ENCODE assay signal across 10 cellular contexts in the genomic region with DNA sequence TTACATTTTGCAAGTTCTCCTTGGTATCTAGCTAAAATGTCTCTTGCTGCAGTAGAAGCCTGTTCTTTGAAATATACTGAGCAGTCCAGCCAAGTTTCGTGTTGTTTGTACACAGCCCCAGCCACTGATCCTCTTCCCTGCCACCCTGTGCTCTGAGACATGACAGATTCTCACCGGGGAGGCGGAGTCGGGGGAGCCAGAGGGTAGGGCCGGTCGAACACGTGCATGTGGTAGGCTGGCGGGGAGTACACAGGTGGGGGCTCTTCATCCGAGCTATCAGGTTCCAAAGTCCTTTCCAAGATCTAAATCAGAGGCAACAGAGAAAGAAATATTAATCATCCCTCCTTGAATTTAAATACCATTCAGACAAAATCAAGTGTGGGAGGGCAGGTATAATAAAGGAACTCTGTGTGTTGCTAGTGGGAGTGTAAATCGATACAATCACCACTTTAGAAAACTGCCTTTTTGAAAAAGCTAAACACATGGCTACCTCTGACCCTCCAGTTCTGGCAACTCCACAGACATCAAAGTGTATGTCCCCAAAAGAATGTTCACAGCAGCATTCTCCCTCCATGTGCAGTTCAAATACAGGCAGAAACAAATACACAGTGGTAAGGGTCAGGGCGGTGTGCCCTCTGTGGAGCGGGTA. TPM values are rescaled to one million over a fixed set of nuclear protein-coding genes. Genes with fewer than 3 reads are reported as not detected.
DNase-seq lines count a peak whose midpoint lies in the region; FAIRE-seq and TF ChIP-seq lines count a peak whose summit lies in the region.
"Had no signal": no experiment of that assay in that cellular context is flagged by ENCODE, and none has a peak within 500 bp of the region (broad histone marks: within the 10 kb centered on the region; RNA-seq: fewer than 3 reads in every experiment).

No MANE protein-coding gene starts in this region.

- H3K9ac ChIP-seq in SK-N-SH (peak overlapping the region; percentile 61), keratinocyte (ENCODE audit: control insufficient read depth, extremely low read depth, insufficient read depth, low read length) (peak overlapping the region; percentile 56), stomach smooth muscle (ENCODE audit: low read length in 2 of 2) (peak overlapping the region; percentile 13 to 52)

- 52% methylated on average over 12 of the region's 12 CpGs for WGBS in SK-N-SH (ENCODE audit: low lambda C conversion rate)

- H3K36me3 ChIP-seq in SK-N-SH (replicated peaks in 1 of 2; ENCODE audit: control insufficient read depth in 1 of 2, insufficient read depth in 2 of 2, low read length in 1 of 2) (peaks cover 9 to 18% of the 10 kb centered on the region in 2 experiments), keratinocyte (ENCODE audit: control insufficient read depth in 2 of 2, extremely low read depth in 1 of 2, insufficient read depth in 2 of 2, low read length in 2 of 2) (peaks cover 4 to 5% of the 10 kb centered on the region in 2 experiments), stomach smooth muscle (ENCODE audit: control insufficient read depth in 2 of 2, insufficient read depth in 2 of 2, low read length in 2 of 2) (peaks cover 13 to 29% of the 10 kb centered on the region in 2 donors)

- H4K20me1 ChIP-seq in SK-N-SH (ENCODE audit: insufficient read depth) (no peaks in the 10 kb centered on the region), keratinocyte (ENCODE audit: control insufficient read depth, extremely low read depth, insufficient read depth, low read length) (no peaks in the 10 kb centered on the region)

- H3K4me2 ChIP-seq in SK-N-SH (peak overlapping the region; percentile 53), keratinocyte (ENCODE audit: control insufficient read depth, extremely low read depth, insufficient read depth, low read depth, low read length) (peak overlapping the region; percentile 69)

- H2AFZ ChIP-seq in SK-N-SH (ENCODE audit: low read depth) = no peak overlapping the region
- no peak overlapping the region for H2AFZ ChIP-seq in keratinocyte (ENCODE audit: control insufficient read depth, low read length)

- peak; percentile 18 for DNase-seq in NCI-H510A treated with DMSO at 0.1 percent for 48 hours (lab: John Stamatoyannopoulos, UW)
- DNase-seq in NCI-H510A (lab: John Stamatoyannopoulos, UW) = no peak
- no peak for DNase-seq in SK-N-SH
- no peak for DNase-seq in keratinocyte (ENCODE audit: low read depth, low spot score)
- DNase-seq in T-helper 9 cell = no peak
- DNase-seq in activated CD4-positive, CD25-positive, alpha-beta regulatory T cell treated with anti-CD3 and anti-CD28 coated beads, Interleukin-2, amount 50 U/mL, for 72 hours = no peak
- no peak for DNase-seq in NCI-H1436 (lab: John Stamatoyannopoulos, UW)

- H3K27me3 ChIP-seq in SK-N-SH (ENCODE audit: insufficient read depth) (no peaks in the 10 kb centered on the region), keratinocyte (ENCODE audit: control insufficient read depth, extremely low read depth, insufficient read depth, low read length) (no peaks in the 10 kb centered on the region), stomach smooth muscle (ENCODE audit: control insufficient read depth in 1 of 2, insufficient read depth in 2 of 2, low read length in 2 of 2) (no peaks in the 10 kb centered on the region)

- peak in 1 of 2 experiments; percentile 9; a peak in 1 of 4 replicates for TF ChIP-seq EP300 in SK-N-SH (IDR thresholded peaks at IDR 0.05; ENCODE audit: borderline replicate concordance in 1 of 2, low read depth in 1 of 2, low read length in 1 of 2)

- TF ChIP-seq RAD21 in SK-N-SH (IDR thresholded peaks at IDR 0.05; ENCODE audit: low read length) = no peak

- CTCF ChIA-PET in SK-N-SH (lab: Yijun Ruan, JAX) = interaction anchor here (0.6 to 7.3 kb wide), 12 partner anchors 8 to 281 kb away, joined by 3 to 57 read pairs (median 4); no protein-coding TSS in a partner anchor

- H3K9me2 ChIP-seq in SK-N-SH = no peaks in the 10 kb centered on the region

- H3K4me3 ChIP-seq in SK-N-SH (ENCODE audit: low read depth in 2 of 2, low read length in 1 of 2) (no peak overlapping the region), keratinocyte (ENCODE audit: control insufficient read depth in 2 of 3, extremely low read depth in 1 of 3, insufficient read depth in 2 of 3, low read depth in 1 of 3, low read length in 3 of 3) (no peak overlapping the region), stomach smooth muscle (ENCODE audit: low read length in 2 of 2) (no peak overlapping the region)

- dilution Hi-C loops in keratinocyte (cut with MboI; ENCODE audit: extremely low pct_ligation_motif_present, low sequenced_read_pairs) = no loop called here

- peak overlapping the region; percentile 72 to 100 for H3K27ac ChIP-seq in SK-N-SH (ENCODE audit: low read depth in 2 of 2, low read length in 1 of 2)
- peak overlapping the region; percentile 77 for H3K27ac ChIP-seq in keratinocyte (ENCODE audit: control insufficient read depth, insufficient read depth, low read length)
- H3K27ac ChIP-seq in stomach smooth muscle (ENCODE audit: low read length) = peak overlapping the region; percentile 80
- H3K27ac ChIP-seq: 22Rv1, neutrophil had no signal

- POLR2A ChIA-PET in SK-N-SH (lab: Yijun Ruan, JAX) = no interaction called here

- H3K4me1 ChIP-seq in SK-N-SH (ENCODE audit: control insufficient read depth in 1 of 2, insufficient read depth in 2 of 2, low read depth in 1 of 2, low read length in 1 of 2) (peaks cover 36 to 59% of the 10 kb centered on the region in 2 experiments), keratinocyte (ENCODE audit: control insufficient read depth, extremely low read depth, insufficient read depth, low read length) (peaks cover 54% of the 10 kb centered on the region), stomach smooth muscle (ENCODE audit: control insufficient read depth, insufficient read depth, low read length) (peaks cover 68% of the 10 kb centered on the region)

- H3F3A ChIP-seq in SK-N-SH (replicated peaks; ENCODE audit: insufficient read depth) = peaks cover 50% of the 10 kb centered on the region

- FAIRE-seq in keratinocyte (lab: Jason Lieb, UNC) = no peak

- TF ChIP-seq CTCF in SK-N-SH (IDR thresholded peaks at IDR 0.05) (no peak; the same call in 1 of the 2 replicates), keratinocyte (optimal IDR thresholded peaks at IDR 0.05 in 1 of 3, IDR thresholded peaks at IDR 0.05 in 1 of 3, conservative IDR thresholded peaks at IDR 0.05 in 1 of 3; ENCODE audit: extremely low read depth in 1 of 3, insufficient read depth in 2 of 3, low read length in 3 of 3) (no peak)

- H3K79me2 ChIP-seq in SK-N-SH (ENCODE audit: insufficient read depth) (peaks cover 36% of the 10 kb centered on the region; the same call in 1 of the 2 replicates), keratinocyte (ENCODE audit: control insufficient read depth, insufficient read depth, low read length) (no peaks in the 10 kb centered on the region)

- H3K9me3 ChIP-seq in SK-N-SH = no peaks in the 10 kb centered on the region
- H3K9me3 ChIP-seq in keratinocyte (ENCODE audit: control insufficient read depth, low read depth, low read length) = no peaks in the 10 kb centered on the region
- no peaks in the 10 kb centered on the region for H3K9me3 ChIP-seq in stomach smooth muscle (ENCODE audit: control insufficient read depth in 2 of 2, low read length in 2 of 2)
- H3K9me3 ChIP-seq: neutrophil had no signal

- H3K9me1 ChIP-seq in keratinocyte (ENCODE audit: control insufficient read depth, extremely low read depth, insufficient read depth, low read length) = peaks cover 2% of the 10 kb centered on the region

TF ChIP-seq in SK-N-SH, 30 proteins besides CTCF, POLR2A, EP300 and RAD21:
- 0 out of 2 replicates have a peak, but pooled peaks have one; percentile 1 for TF ChIP-seq FOXM1 (IDR thresholded peaks at IDR 0.05; ENCODE audit: low read depth)
- no peak for TF ChIP-seq EZH2phosphoT487 (IDR thresholded peaks at IDR 0.05; ENCODE audit: borderline replicate concordance, low read depth)

RNA-seq across cellular contexts. Expression of a gene that starts 29.7 kb away (rescaled TPM):
- 105 and 108 TPM in 2 replicates for polyA plus RNA-seq in SK-N-SH (2012; rRNA removed)
- 115 and 118 TPM in 2 replicates for polyA plus RNA-seq in SK-N-SH (2012; cell fraction: cytosol; rRNA removed)
- 37.9 and 51.5 TPM in 2 replicates for polyA plus RNA-seq in SK-N-SH (2012; cell fraction: nucleus; rRNA removed)
- 52.8 to 60.2 TPM (median 57.3 TPM) in 3 replicates for polyA plus RNA-seq in keratinocyte
- polyA plus RNA-seq in keratinocyte (2011; ENCODE audit: low read depth) = 45.1 TPM
- polyA plus RNA-seq in keratinocyte (2011; cell fraction: cytosol; rRNA removed) = 28.0 and 33.1 TPM in 2 replicates
- polyA plus RNA-seq in keratinocyte (2011; cell fraction: nucleus; rRNA removed) = 17.3 and 32.0 TPM in 2 replicates
- polyA plus RNA-seq in keratinocyte (2012; ENCODE audit: low replicate concordance) = 52.4 and 69.6 TPM in 2 replicates
- polyA minus RNA-seq in keratinocyte = 16.7 to 24.3 TPM (median 24.0 TPM) in 3 replicates
- 39.9 TPM for polyA minus RNA-seq in keratinocyte (2011; cell fraction: cytosol; rRNA and poly(A)+ RNA removed)
- polyA minus RNA-seq in keratinocyte (2011; cell fraction: nucleus; rRNA and poly(A)+ RNA removed) = 4.7 and 8.2 TPM in 2 replicates
